ENCODE assay signal across 21 cellular contexts in genomic region chr14:71749613-71750238, GRCh38.
DNase-seq lines count a peak whose midpoint lies in the region; ATAC-seq and TF ChIP-seq lines count a peak whose summit lies in the region.
"Had no signal": no experiment of that assay in that cellular context is flagged by ENCODE, and none has a peak within 500 bp of the region (broad histone marks: within the 10 kb centered on the region; RNA-seq: fewer than 3 reads in every experiment).

No MANE protein-coding gene starts in this region.

- no peak overlapping the region for H2BK15ac ChIP-seq in H9 (ENCODE audit: low read depth, low read length)

- WGBS in H9 (ENCODE audit: extremely low coverage, insufficient read length, low lambda C conversion rate): no CpG with 5 or more reads among the region's 8 CpGs
- WGBS in body of pancreas, 2 donors: 40 to 42% methylated on average over 7 to 8 of the region's 8 CpGs
- WGBS in prostate gland: 72% methylated on average over 8 of the region's 8 CpGs

- H3K27ac ChIP-seq in H9 (ENCODE audit: insufficient read length, low read depth, low read length) (no peak overlapping the region), body of pancreas (peak overlapping the region in 3 of 4 donors; percentile 14 to 47 (median 26)), prostate gland (no peak overlapping the region)
- H3K27ac ChIP-seq: right lobe of liver, tibial nerve had no signal

- H2BK120ac ChIP-seq in H9 (ENCODE audit: low read depth, low read length, poor library complexity, severe bottlenecking): no peak overlapping the region

- no peaks in the 10 kb centered on the region for H3K79me1 ChIP-seq in H9 (ENCODE audit: insufficient read depth, low read depth, low read length, poor library complexity, severe bottlenecking)

- ATAC-seq in body of pancreas: peak; percentile 61
- ATAC-seq: effector memory CD8-positive, alpha-beta T cell; GM23338; right lobe of liver; stimulated activated effector memory CD8-positive, alpha-beta T cell treated with anti-CD3 and anti-CD28 coated beads, Interleukin-12 subunit alpha, Interleukin-12 subunit beta, amount 100 ng/mL, for 72 hours had no signal

- TF ChIP-seq POLR2A in body of pancreas (IDR thresholded peaks at IDR 0.05) (no peak), prostate gland (IDR thresholded peaks at IDR 0.05) (no peak)

- peaks cover 8% of the 10 kb centered on the region for H3K27me3 Mint-ChIP-seq in H9 (ENCODE audit: low read depth)
- H3K27me3 Mint-ChIP-seq in osteocyte (ENCODE audit: unreplicated experiment): no peaks in the 10 kb centered on the region

- H4K20me1 ChIP-seq in H9 (ENCODE audit: control insufficient read depth, insufficient read depth, insufficient read length): no peaks in the 10 kb centered on the region

- intact Hi-C loops in body of pancreas (cut with DNase I) (loop anchor here (5.0 kb wide), 1 partner anchor 612 kb away; no protein-coding TSS in a partner anchor), prostate gland (cut with DNase I) (no loop called here)

- H3K4me1 Mint-ChIP-seq in H9 (peaks cover 16% of the 10 kb centered on the region in 2 experiments), osteocyte (ENCODE audit: unreplicated experiment) (peaks cover 16% of the 10 kb centered on the region)

- H3K4me3 ChIP-seq in body of pancreas: no peak overlapping the region
- H3K4me3 ChIP-seq in prostate gland: no peak overlapping the region
- H3K4me3 ChIP-seq: GM23338, right lobe of liver, tibial nerve had no signal

- H3K9ac ChIP-seq in H9 (ENCODE audit: extremely low read depth, insufficient read length, low read length): no peak overlapping the region

- no peaks in the 10 kb centered on the region for H3K23me2 ChIP-seq in H9 (ENCODE audit: insufficient read length, low read depth, low read length, poor library complexity, severe bottlenecking)

- H3K4ac ChIP-seq in H9 (ENCODE audit: low read depth, low read length): no peak overlapping the region

- H4K91ac ChIP-seq in H9 (ENCODE audit: insufficient read length, low read depth, low read length): no peak overlapping the region

- peak overlapping the region; percentile 31; the same call in 1 of the 2 replicates for H3K14ac ChIP-seq in H9 (ENCODE audit: insufficient read depth, low read length)

- no peak overlapping the region for H3T11ph ChIP-seq in H9 (ENCODE audit: low read length)

- no peak for TF ChIP-seq CTCF in H9 (conservative IDR thresholded peaks at IDR 0.05)
- no peak for TF ChIP-seq CTCF in body of pancreas (IDR thresholded peaks at IDR 0.05)
- no peak for TF ChIP-seq CTCF in osteocyte (IDR thresholded peaks at IDR 0.05)
- no peak for TF ChIP-seq CTCF in prostate gland (IDR thresholded peaks at IDR 0.05)

- H3K23ac ChIP-seq in H9 (ENCODE audit: insufficient read length, low read depth, low read length): no peak overlapping the region

- H2AK5ac ChIP-seq in H9 (ENCODE audit: insufficient read length, low read length): no peak overlapping the region

- H3K56ac ChIP-seq in H9 (ENCODE audit: insufficient read length, low read depth, low read length): no peak overlapping the region

- no peak overlapping the region for H2BK5ac ChIP-seq in H9 (ENCODE audit: insufficient read length, low read length)

- H3K4me3 Mint-ChIP-seq in H9 (no peak overlapping the region), osteocyte (ENCODE audit: unreplicated experiment) (no peak overlapping the region)
- H3K4me3 Mint-ChIP-seq: effector memory CD8-positive, alpha-beta T cell; GM23338; stimulated activated effector memory CD8-positive, alpha-beta T cell treated with anti-CD3 and anti-CD28 coated beads, Interleukin-12 subunit alpha, Interleukin-12 subunit beta, amount 100 ng/mL, for 72 hours had no signal

- H2BK20ac ChIP-seq in H9 (ENCODE audit: low read depth, low read length, poor library complexity, severe bottlenecking): no peak overlapping the region

- no peaks in the 10 kb centered on the region for H3K9me3 ChIP-seq in H9 (ENCODE audit: control insufficient read depth, low read depth, low read length)
- H3K9me3 ChIP-seq in body of pancreas: peaks cover 0 to 19% (median 0%) of the 10 kb centered on the region in 3 donors
- H3K9me3 ChIP-seq in prostate gland: no peaks in the 10 kb centered on the region
- H3K9me3 ChIP-seq: right lobe of liver had no signal

- H3K4me1 ChIP-seq in H9 (ENCODE audit: insufficient read depth, low read length) (no peaks in the 10 kb centered on the region), body of pancreas (peaks cover 8% of the 10 kb centered on the region), prostate gland (replicated peaks) (no peaks in the 10 kb centered on the region)

- no peak for DNase-seq in H9
- DNase-seq in NOMO-1 treated with DMSO at 0.1 percent for 48 hours (lab: John Stamatoyannopoulos, UW; ENCODE audit: unreplicated experiment): peak; percentile 68
- peak in 3 of 4 donors; percentile 26 to 43 (median 34) for DNase-seq in body of pancreas
- peak; percentile 48 for DNase-seq in osteocyte (ENCODE audit: extremely low spot score, unreplicated experiment)
- DNase-seq in midbrain (lab: John Stamatoyannopoulos, UW): no peak
- DNase-seq in prostate gland (ENCODE audit: low spot score): no peak
- no peak for DNase-seq in OCI-M1 (lab: John Stamatoyannopoulos, UW)
- DNase-seq: activated CD4-positive, alpha-beta T cell treated with anti-CD3 and anti-CD28 coated beads for 48 hours; activated naive CD4-positive, alpha-beta T cell; aorta; cerebellar nuclear complex; COR-L47; effector memory CD8-positive, alpha-beta T cell; head of caudate nucleus; NCI-H1436; right lobe of liver; RPMI8226; T1000 had no signal

- H3K27ac Mint-ChIP-seq in H9 (no peak overlapping the region), osteocyte (ENCODE audit: unreplicated experiment) (no peak overlapping the region)
- H3K27ac Mint-ChIP-seq: effector memory CD8-positive, alpha-beta T cell; GM23338; stimulated activated effector memory CD8-positive, alpha-beta T cell treated with anti-CD3 and anti-CD28 coated beads, Interleukin-12 subunit alpha, Interleukin-12 subunit beta, amount 100 ng/mL, for 72 hours had no signal

- H3K9me3 Mint-ChIP-seq in H9: peaks cover 19 to 24% of the 10 kb centered on the region in 2 experiments
- H3K9me3 Mint-ChIP-seq in osteocyte (ENCODE audit: unreplicated experiment): peaks cover 7% of the 10 kb centered on the region
- H3K9me3 Mint-ChIP-seq: effector memory CD8-positive, alpha-beta T cell had no signal

- H3K36me3 Mint-ChIP-seq in H9 (ENCODE audit: insufficient read depth in 1 of 3, low read depth in 3 of 3) (peaks cover 13 to 15% (median 13%) of the 10 kb centered on the region in 3 experiments), osteocyte (ENCODE audit: unreplicated experiment) (peaks cover 6% of the 10 kb centered on the region)
- H3K36me3 Mint-ChIP-seq: stimulated activated effector memory CD8-positive, alpha-beta T cell treated with anti-CD3 and anti-CD28 coated beads, Interleukin-12 subunit alpha, Interleukin-12 subunit beta, amount 100 ng/mL, for 72 hours had no signal

- H2BK12ac ChIP-seq in H9 (ENCODE audit: insufficient read length, low read depth, low read length): no peak overlapping the region

- H3K79me2 ChIP-seq in H9 (ENCODE audit: insufficient read depth, low read length): no peaks in the 10 kb centered on the region

- no peak overlapping the region for H2AFZ ChIP-seq in H9 (ENCODE audit: low read length)
- H2AFZ ChIP-seq: GM23338 had no signal

- H3K27me3 ChIP-seq in H9 (ENCODE audit: insufficient read depth, low read length) (no peaks in the 10 kb centered on the region), body of pancreas (no peaks in the 10 kb centered on the region), prostate gland (replicated peaks; ENCODE audit: insufficient read depth) (peaks cover 1% of the 10 kb centered on the region)
- H3K27me3 ChIP-seq: right lobe of liver, tibial nerve had no signal

- H3K18ac ChIP-seq in H9 (ENCODE audit: insufficient read length, low read depth, low read length): no peak overlapping the region

- H4K8ac ChIP-seq in H9 (replicated peaks; ENCODE audit: insufficient read length, low read depth, low read length): no peak overlapping the region

- H4K5ac ChIP-seq in H9 (ENCODE audit: insufficient read length, low read depth, low read length): no peak overlapping the region

- H3K36me3 ChIP-seq in body of pancreas (replicated peaks in 1 of 2; ENCODE audit: insufficient read depth in 1 of 2, low read depth in 2 of 2) (no peaks in the 10 kb centered on the region), prostate gland (no peaks in the 10 kb centered on the region)
- H3K36me3 ChIP-seq: right lobe of liver, tibial nerve had no signal

- no peak overlapping the region for H3K4me2 ChIP-seq in H9 (ENCODE audit: insufficient read depth, insufficient read length, low read length)
- H3K4me2 ChIP-seq: GM23338 had no signal

Comparison
In these comparisons a context has a peak if more than half of its experiments do, and no peak if none do; other contexts are left out.
1. DNase-seq: peak in NOMO-1 treated with DMSO at 0.1 percent for 48 hours (single experiment), body of pancreas (3 of 4) and osteocyte (single experiment); none in H9 (single experiment), midbrain (single experiment), prostate gland (single experiment) and OCI-M1 (single experiment).
2. H3K27ac ChIP-seq: peak in body of pancreas (3 of 4); none in H9 (single experiment) and prostate gland (0 of 2).